In the genomic region with DNA sequence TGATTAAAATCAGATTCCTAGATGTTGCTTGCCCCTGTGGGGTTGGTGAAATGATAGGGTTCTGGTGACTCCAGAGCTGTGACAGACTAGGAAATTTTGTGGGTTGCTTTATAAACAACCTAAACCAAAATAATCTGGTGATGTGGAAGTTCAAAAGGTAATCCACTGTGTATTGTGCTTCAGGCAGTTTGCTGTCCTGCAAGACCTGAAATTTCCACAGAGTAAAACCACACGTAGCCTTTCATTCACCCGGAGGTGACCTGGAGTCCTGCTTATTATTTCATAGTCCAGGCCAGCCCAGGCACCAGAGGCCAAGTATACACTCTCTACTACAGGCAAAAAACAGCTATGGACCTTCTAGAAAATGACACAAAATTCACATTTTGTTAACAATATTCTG, we compare ENCODE assay signal across 1 cellular context.
TF ChIP-seq lines count a peak whose summit lies in the region.

No MANE protein-coding gene starts in this region.

TF ChIP-seq in WTC11, 78 proteins besides CTCF, POLR2A, EP300 and RAD21 (continued from another document):
- TF ChIP-seq ARID4B (CRISPR knock-in tag; IDR thresholded peaks at IDR 0.05; ENCODE audit: borderline replicate concordance): no peak
- no peak for TF ChIP-seq TP53 (CRISPR knock-in tag; IDR thresholded peaks at IDR 0.05)
